ENCODE assay signal across 26 cellular contexts in genomic region chr3:178597388-178597787, GRCh38.
"Had no signal": no experiment of that assay in that cellular context is flagged by ENCODE, and none has a peak within 500 bp of the region (broad histone marks: within the 10 kb centered on the region; RNA-seq: fewer than 3 reads in every experiment).

No MANE protein-coding gene starts in this region.

- ATAC-seq: esophagus mucosa; foreskin keratinocyte; left ventricle myocardium superior; lower lobe of right lung; mucosa of descending colon; natural killer cell treated with Interleukin-12 subunit alpha and Interleukin-12 subunit beta and Interleukin-15 and Interleukin-18, amount 100 ng/mL, for 72 hours; pancreas had no signal

- DNase-seq: colonic mucosa; effector CD8-positive, alpha-beta T cell; endodermal cell; foreskin keratinocyte; immature natural killer cell; islet precursor cell; left ventricle myocardium superior; lower lobe of right lung; mucosa of descending colon; naive B cell; pancreas; sigmoid colon; stimulated activated CD4-positive, alpha-beta T cell treated with anti-CD3 and anti-CD28 coated beads, Interleukin-15, amount 100 ng/mL, for 24 hours; stimulated activated CD4-positive, alpha-beta T cell treated with anti-CD3 and anti-CD28 coated beads, Interleukin-2, amount 100 ng/mL, for 48 hours; stimulated activated CD8-positive, alpha-beta memory T cell treated with anti-CD3 and anti-CD28 coated beads, Interleukin-4, amount 100 ng/mL, for 48 hours; stimulated activated naive CD4-positive, alpha-beta T cell; stomach; upper lobe of left lung had no signal

- H3K4me3 Mint-ChIP-seq: central memory CD8-positive, alpha-beta T cell; dendritic cell treated with granulocyte-macrophage colony-stimulating factor and Interleukin-4, amounts not matched to agents 40 ng/mL and 50 ng/mL, for 4 days; endodermal cell; immature natural killer cell; memory B cell; naive B cell; natural killer cell treated with Interleukin-12 subunit alpha and Interleukin-12 subunit beta and Interleukin-15 and Interleukin-18, amount 100 ng/mL, for 72 hours; neural crest cell had no signal

- FAIRE-seq: pancreas, urothelium cell line had no signal

- H3K36me3 Mint-ChIP-seq: immature natural killer cell; memory B cell; naive B cell; natural killer cell treated with Interleukin-12 subunit alpha and Interleukin-12 subunit beta and Interleukin-15 and Interleukin-18, amount 100 ng/mL, for 72 hours had no signal

- H3K4me1 Mint-ChIP-seq: central memory CD8-positive, alpha-beta T cell; immature natural killer cell; memory B cell; naive B cell had no signal

- H3K9me3 Mint-ChIP-seq: endodermal cell, memory B cell had no signal

- H3K27me3 Mint-ChIP-seq: dendritic cell treated with granulocyte-macrophage colony-stimulating factor and Interleukin-4, amounts not matched to agents 40 ng/mL and 50 ng/mL, for 4 days; natural killer cell treated with Interleukin-12 subunit alpha and Interleukin-12 subunit beta and Interleukin-15 and Interleukin-18, amount 100 ng/mL, for 72 hours; progenitor cell of endocrine pancreas had no signal
